ENCODE assay signal across 24 cellular contexts in the genomic region with DNA sequence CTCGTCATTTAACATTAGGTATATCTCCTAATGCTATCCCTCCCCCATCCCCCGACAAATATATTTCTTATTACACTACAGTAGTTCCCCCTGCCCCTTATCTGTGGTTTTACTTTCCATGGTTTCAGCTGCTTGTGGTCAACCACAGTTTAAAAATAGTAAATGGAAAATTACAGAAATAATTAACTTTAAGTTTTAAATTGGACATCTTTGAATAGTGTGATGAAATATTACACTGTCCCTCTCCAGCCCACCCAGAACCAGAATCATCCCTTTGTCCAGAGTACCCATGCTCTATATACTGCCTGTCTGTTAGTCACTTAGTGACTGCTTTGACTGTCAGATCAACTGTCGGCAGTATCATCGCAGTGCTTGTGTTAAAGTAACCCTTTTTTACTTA. TPM values are rescaled to one million over a fixed set of nuclear protein-coding genes. Genes with fewer than 3 reads are reported as not detected.
DNase-seq lines count a peak whose midpoint lies in the region; ATAC-seq, FAIRE-seq and TF ChIP-seq lines count a peak whose summit lies in the region.
"Had no signal": no experiment of that assay in that cellular context is flagged by ENCODE, and none has a peak within 500 bp of the region (broad histone marks: within the 10 kb centered on the region; RNA-seq: fewer than 3 reads in every experiment).

No MANE protein-coding gene starts in this region.

- H3K4me2 ChIP-seq in SK-N-SH: peak overlapping the region; percentile 14; the same call in 1 of the 2 replicates

- TF ChIP-seq RAD21 in SK-N-SH (IDR thresholded peaks at IDR 0.05; ENCODE audit: low read length): no peak

- TF ChIP-seq POLR2A in suprapubic skin (IDR thresholded peaks at IDR 0.05): no peak

- DNase-seq in SK-N-SH: no peak
- DNase-seq in OCI-M1 (lab: John Stamatoyannopoulos, UW): peak; percentile 76
- peak; percentile 43 for DNase-seq in fibroblast of pulmonary artery (ENCODE audit: low read depth)
- DNase-seq in urothelium cell line (ENCODE audit: low spot score): peak; percentile 8
- no peak for DNase-seq in suprapubic skin (ENCODE audit: low spot score in 2 of 2)
- no peak for DNase-seq in NCI-H146 (lab: John Stamatoyannopoulos, UW)
- no peak for DNase-seq in stimulated activated naive CD8-positive, alpha-beta T cell treated with anti-CD3 and anti-CD28 coated beads, Interleukin-15, amount 100 ng/mL, for 72 hours
- DNase-seq: activated CD4-positive, alpha-beta T cell treated with anti-CD3 and anti-CD28 coated beads, Interleukin-2, amount 10 ng/mL, durations not matched to agents 24 days and 14 days; activated naive CD8-positive, alpha-beta T cell treated with anti-CD3 and anti-CD28 coated beads, Interleukin-2, amount 10 ng/mL, durations not matched to agents 7 days and 5 days; activated T-cell treated with anti-CD3 and anti-CD28 coated beads for 4 hours; DMS53; head of caudate nucleus; islet precursor cell; MM.1S; NCI-H774; right lobe of liver; Right ventricle myocardium superior; stimulated activated CD4-positive, alpha-beta T cell treated with anti-CD3 and anti-CD28 coated beads, Interleukin-4, amount 100 ng/mL, for 1 hour; stimulated activated CD8-positive, alpha-beta memory T cell treated with anti-CD3 and anti-CD28 coated beads, Interleukin-4, amount 100 ng/mL, for 48 hours; tibial artery had no signal

- H3K79me2 ChIP-seq in SK-N-SH (ENCODE audit: insufficient read depth): no peaks in the 10 kb centered on the region; the same call in 1 of the 2 replicates

- H3K4me1 Mint-ChIP-seq in stimulated activated naive CD8-positive, alpha-beta T cell treated with anti-CD3 and anti-CD28 coated beads, Interleukin-15, amount 100 ng/mL, for 72 hours: no peaks in the 10 kb centered on the region
- H3K4me1 Mint-ChIP-seq: activated CD4-positive, alpha-beta T cell treated with anti-CD3 and anti-CD28 coated beads, Interleukin-2, amount 10 ng/mL, durations not matched to agents 24 days and 14 days; activated naive CD8-positive, alpha-beta T cell treated with anti-CD3 and anti-CD28 coated beads, Interleukin-2, amount 10 ng/mL, durations not matched to agents 7 days and 5 days had no signal

- H3K9me3 Mint-ChIP-seq in stimulated activated naive CD8-positive, alpha-beta T cell treated with anti-CD3 and anti-CD28 coated beads, Interleukin-15, amount 100 ng/mL, for 72 hours: no peaks in the 10 kb centered on the region
- H3K9me3 Mint-ChIP-seq: activated CD4-positive, alpha-beta T cell treated with anti-CD3 and anti-CD28 coated beads, Interleukin-2, amount 10 ng/mL, durations not matched to agents 24 days and 14 days; activated naive CD8-positive, alpha-beta T cell treated with anti-CD3 and anti-CD28 coated beads, Interleukin-2, amount 10 ng/mL, durations not matched to agents 7 days and 5 days; T-helper 2 cell treated with Interferon-gamma antibody and Interleukin-4, amounts not matched to agents 5 μg/mL and 100 μg/mL, for 36 hours had no signal

- H3K9ac ChIP-seq in SK-N-SH: no peak overlapping the region

- H2AFZ ChIP-seq in SK-N-SH (ENCODE audit: low read depth): no peak overlapping the region

- CTCF ChIA-PET in SK-N-SH (lab: Yijun Ruan, JAX): no interaction called here

- no peaks in the 10 kb centered on the region for H4K20me1 ChIP-seq in SK-N-SH (ENCODE audit: insufficient read depth)

- H3K36me3 ChIP-seq in SK-N-SH (replicated peaks in 1 of 2; ENCODE audit: control insufficient read depth in 1 of 2, insufficient read depth in 2 of 2, low read length in 1 of 2) (no peaks in the 10 kb centered on the region), suprapubic skin (no peaks in the 10 kb centered on the region)
- H3K36me3 ChIP-seq: right lobe of liver, tibial artery had no signal

- no peak for TF ChIP-seq CTCF in SK-N-SH (IDR thresholded peaks at IDR 0.05)
- TF ChIP-seq CTCF in fibroblast of pulmonary artery (IDR thresholded peaks at IDR 0.05; ENCODE audit: low read length, missing control alignments): no peak
- no peak for TF ChIP-seq CTCF in suprapubic skin (IDR thresholded peaks at IDR 0.05)

- no peak overlapping the region for H3K27ac Mint-ChIP-seq in stimulated activated naive CD8-positive, alpha-beta T cell treated with anti-CD3 and anti-CD28 coated beads, Interleukin-15, amount 100 ng/mL, for 72 hours
- H3K27ac Mint-ChIP-seq: activated CD4-positive, alpha-beta T cell treated with anti-CD3 and anti-CD28 coated beads, Interleukin-2, amount 10 ng/mL, durations not matched to agents 24 days and 14 days; activated naive CD8-positive, alpha-beta T cell treated with anti-CD3 and anti-CD28 coated beads, Interleukin-2, amount 10 ng/mL, durations not matched to agents 7 days and 5 days; CD14-positive monocyte; T-helper 2 cell treated with Interferon-gamma antibody and Interleukin-4, amounts not matched to agents 5 μg/mL and 100 μg/mL, for 36 hours had no signal

- peak overlapping the region in 1 of 2 experiments; percentile 89; a peak in 3 of 4 replicates for H3K27ac ChIP-seq in SK-N-SH (ENCODE audit: low read depth in 2 of 2, low read length in 1 of 2)
- H3K27ac ChIP-seq in suprapubic skin: no peak overlapping the region
- H3K27ac ChIP-seq: 22Rv1, right lobe of liver, tibial artery had no signal

- 43% methylated on average over 4 of the region's 4 CpGs for WGBS in SK-N-SH (ENCODE audit: low lambda C conversion rate)
- 79% methylated on average over 4 of the region's 4 CpGs for WGBS in suprapubic skin

- H3K27me3 Mint-ChIP-seq in stimulated activated naive CD8-positive, alpha-beta T cell treated with anti-CD3 and anti-CD28 coated beads, Interleukin-15, amount 100 ng/mL, for 72 hours: no peaks in the 10 kb centered on the region
- H3K27me3 Mint-ChIP-seq: activated CD4-positive, alpha-beta T cell treated with anti-CD3 and anti-CD28 coated beads, Interleukin-2, amount 10 ng/mL, durations not matched to agents 24 days and 14 days; activated naive CD8-positive, alpha-beta T cell treated with anti-CD3 and anti-CD28 coated beads, Interleukin-2, amount 10 ng/mL, durations not matched to agents 7 days and 5 days had no signal

- no peaks in the 10 kb centered on the region for H3K27me3 ChIP-seq in SK-N-SH (ENCODE audit: insufficient read depth)
- no peaks in the 10 kb centered on the region for H3K27me3 ChIP-seq in suprapubic skin
- H3K27me3 ChIP-seq: right lobe of liver, tibial artery had no signal

- peaks cover 0 to 22% of the 10 kb centered on the region in 2 experiments; a peak in 1 of 4 replicates for H3K4me1 ChIP-seq in SK-N-SH (ENCODE audit: control insufficient read depth in 1 of 2, insufficient read depth in 2 of 2, low read depth in 1 of 2, low read length in 1 of 2)
- no peaks in the 10 kb centered on the region for H3K4me1 ChIP-seq in suprapubic skin
- H3K4me1 ChIP-seq: right lobe of liver, tibial artery had no signal

- TF ChIP-seq EP300 in SK-N-SH (IDR thresholded peaks at IDR 0.05; ENCODE audit: borderline replicate concordance in 1 of 2, low read depth in 1 of 2, low read length in 1 of 2): no peak
- no peak for TF ChIP-seq EP300 in suprapubic skin (IDR thresholded peaks at IDR 0.05)

- POLR2A ChIA-PET in SK-N-SH (lab: Yijun Ruan, JAX): no interaction called here

- no peak for ATAC-seq in SK-N-SH treated with all-trans-retinoic acid at 6 μM for 48 hours
- ATAC-seq in stimulated activated naive CD8-positive, alpha-beta T cell treated with anti-CD3 and anti-CD28 coated beads, Interleukin-15, amount 100 ng/mL, for 72 hours: no peak
- ATAC-seq: right lobe of liver had no signal

- no peak overlapping the region for H3K4me3 Mint-ChIP-seq in stimulated activated naive CD8-positive, alpha-beta T cell treated with anti-CD3 and anti-CD28 coated beads, Interleukin-15, amount 100 ng/mL, for 72 hours
- H3K4me3 Mint-ChIP-seq: activated CD4-positive, alpha-beta T cell treated with anti-CD3 and anti-CD28 coated beads, Interleukin-2, amount 10 ng/mL, durations not matched to agents 24 days and 14 days; activated naive CD8-positive, alpha-beta T cell treated with anti-CD3 and anti-CD28 coated beads, Interleukin-2, amount 10 ng/mL, durations not matched to agents 7 days and 5 days; T-helper 2 cell treated with Interferon-gamma antibody and Interleukin-4, amounts not matched to agents 5 μg/mL and 100 μg/mL, for 36 hours had no signal

- H3K9me3 ChIP-seq in SK-N-SH (no peaks in the 10 kb centered on the region), suprapubic skin (no peaks in the 10 kb centered on the region)
- H3K9me3 ChIP-seq: right lobe of liver, tibial artery had no signal

- peaks cover 54% of the 10 kb centered on the region for H3F3A ChIP-seq in SK-N-SH (replicated peaks; ENCODE audit: insufficient read depth)

- FAIRE-seq in urothelium cell line (lab: Jason Lieb, UNC): no peak

- H3K9me2 ChIP-seq in SK-N-SH: no peaks in the 10 kb centered on the region

- H3K4me3 ChIP-seq in SK-N-SH (ENCODE audit: low read depth in 2 of 2, low read length in 1 of 2): no peak overlapping the region
- H3K4me3 ChIP-seq in fibroblast of pulmonary artery (replicated peaks; ENCODE audit: low read depth, low read length): no peak overlapping the region
- H3K4me3 ChIP-seq in suprapubic skin: no peak overlapping the region
- H3K4me3 ChIP-seq: right lobe of liver, tibial artery had no signal

TF ChIP-seq in SK-N-SH, 30 proteins besides CTCF, POLR2A, EP300 and RAD21 (continues in another document):
- peak; percentile 36; the same call in 1 of the 2 replicates for TF ChIP-seq TCF12 (IDR thresholded peaks at IDR 0.05)
- TF ChIP-seq, protein P1, sequence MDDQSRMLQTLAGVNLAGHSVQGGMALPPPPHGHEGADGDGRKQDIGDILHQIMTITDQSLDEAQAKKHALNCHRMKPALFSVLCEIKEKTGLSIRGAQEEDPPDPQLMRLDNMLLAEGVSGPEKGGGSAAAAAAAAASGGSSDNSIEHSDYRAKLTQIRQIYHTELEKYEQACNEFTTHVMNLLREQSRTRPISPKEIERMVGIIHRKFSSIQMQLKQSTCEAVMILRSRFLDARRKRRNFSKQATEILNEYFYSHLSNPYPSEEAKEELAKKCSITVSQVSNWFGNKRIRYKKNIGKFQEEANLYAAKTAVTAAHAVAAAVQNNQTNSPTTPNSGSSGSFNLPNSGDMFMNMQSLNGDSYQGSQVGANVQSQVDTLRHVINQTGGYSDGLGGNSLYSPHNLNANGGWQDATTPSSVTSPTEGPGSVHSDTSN (IDR thresholded peaks at IDR 0.05): peak; percentile 36; the same call in 1 of the 2 replicates

TF ChIP-seq in SK-N-SH treated with all-trans-retinoic acid at 6 μM for 48 hours, 23 proteins besides CTCF, POLR2A, EP300 and RAD21 (continues in another document):
- no peak for TF ChIP-seq ZNF8 (CRISPR knock-in tag; IDR thresholded peaks at IDR 0.05)
- no peak for TF ChIP-seq ZFP3 (CRISPR knock-in tag; IDR thresholded peaks at IDR 0.05)

RNA-seq across cellular contexts. Expression of gene VEGFC, which starts 47.4 kb away (rescaled TPM):
- 81.9 and 84.7 TPM in 2 replicates for polyA plus RNA-seq in SK-N-SH (2012; rRNA removed)
- polyA plus RNA-seq in SK-N-SH (2012; cell fraction: cytosol; rRNA removed): 113 and 118 TPM in 2 replicates
- 98.6 and 151 TPM in 2 replicates for polyA plus RNA-seq in SK-N-SH (2012; cell fraction: nucleus; rRNA removed)
- 1 to 10 TPM; 2.3 to 8.1 (median 4.1) TPM for total RNA-seq in suprapubic skin
- total RNA-seq: activated CD4-positive, alpha-beta T cell treated with anti-CD3 and anti-CD28 coated beads, Interleukin-2, amount 10 ng/mL, durations not matched to agents 24 days and 14 days; activated naive CD8-positive, alpha-beta T cell treated with anti-CD3 and anti-CD28 coated beads, Interleukin-2, amount 10 ng/mL, durations not matched to agents 7 days and 5 days had no signal
- polyA plus RNA-seq: CD14-positive monocyte had no signal

Comparison
In these comparisons a context has a peak if more than half of its experiments do, and no peak if none do; other contexts are left out.
1. DNase-seq: peak in OCI-M1 (single experiment), fibroblast of pulmonary artery (single experiment) and urothelium cell line (single experiment); none in SK-N-SH (single experiment), suprapubic skin (0 of 2), NCI-H146 (single experiment) and stimulated activated naive CD8-positive, alpha-beta T cell treated with anti-CD3 and anti-CD28 coated beads, Interleukin-15, amount 100 ng/mL, for 72 hours (0 of 2).